Comparison of ENCODE assay signal across 14 cellular contexts in the genomic region with DNA sequence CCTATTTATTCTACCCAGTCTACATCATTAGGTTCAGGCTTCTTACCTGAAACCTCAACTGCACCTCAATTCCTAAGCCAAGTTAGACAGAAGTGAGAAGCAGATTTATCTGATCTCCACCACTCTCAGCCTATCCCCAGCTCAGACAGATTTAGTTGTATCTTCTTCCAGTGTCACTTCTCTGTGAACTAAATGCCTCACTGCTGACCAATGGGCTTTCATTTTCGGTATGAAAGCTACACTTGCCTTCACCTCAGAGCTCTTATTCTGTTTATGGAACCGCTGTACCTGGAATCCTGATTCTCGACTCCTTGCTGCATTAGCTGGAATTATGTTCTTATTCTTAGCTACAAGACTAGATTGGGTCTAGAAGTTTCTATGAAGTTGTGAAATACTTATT.
DNase-seq lines count a peak whose midpoint lies in the region; ATAC-seq and TF ChIP-seq lines count a peak whose summit lies in the region.
"Had no signal": no experiment of that assay in that cellular context is flagged by ENCODE, and none has a peak within 500 bp of the region (broad histone marks: within the 10 kb centered on the region; RNA-seq: fewer than 3 reads in every experiment).

No MANE protein-coding gene starts in this region.

- H3K9ac ChIP-seq in mesenchymal stem cell (ENCODE audit: low read length): no peak overlapping the region

- no peak overlapping the region for H3K4me3 Mint-ChIP-seq in activated naive CD4-positive, alpha-beta T cell treated with anti-CD3 and anti-CD28 coated beads, Interleukin-2, amount 10 ng/mL, durations not matched to agents 7 days and 5 days
- H3K4me3 Mint-ChIP-seq: CD14-positive monocyte had no signal

- no peak overlapping the region for H3K4ac ChIP-seq in mesenchymal stem cell (ENCODE audit: low read depth in 1 of 2, low read length in 2 of 2)

- no peak for TF ChIP-seq CTCF in Peyer's patch (IDR thresholded peaks at IDR 0.05)

- no peak overlapping the region for H4K91ac ChIP-seq in mesenchymal stem cell (ENCODE audit: low read length)

- no peaks in the 10 kb centered on the region for H3K79me1 ChIP-seq in mesenchymal stem cell (replicated peaks; ENCODE audit: low read length, poor library complexity, severe bottlenecking)

- H2BK5ac ChIP-seq in mesenchymal stem cell (ENCODE audit: low read depth, low read length, poor library complexity, severe bottlenecking): no peak overlapping the region

- no peak overlapping the region for H2BK120ac ChIP-seq in mesenchymal stem cell (ENCODE audit: low read depth, low read length)

- no peak for TF ChIP-seq POLR2A in Peyer's patch (IDR thresholded peaks at IDR 0.05)

- no peak overlapping the region for H2BK15ac ChIP-seq in mesenchymal stem cell (ENCODE audit: low read depth, poor library complexity, severe bottlenecking)

- H3K4me3 ChIP-seq in mesenchymal stem cell (ENCODE audit: insufficient read depth in 1 of 2, low read depth in 1 of 2, low read length in 2 of 2): no peak overlapping the region
- no peak overlapping the region for H3K4me3 ChIP-seq in Peyer's patch
- H3K4me3 ChIP-seq: SJCRH30 had no signal

- CTCF ChIA-PET in activated naive CD4-positive, alpha-beta T cell treated with anti-CD3 and anti-CD28 coated beads, Interleukin-2, amount 10 ng/mL, durations not matched to agents 7 days and 5 days (lab: Charles Lee): no interaction called here

- DNase-seq in mesenchymal stem cell (no peak), left lobe of liver (ENCODE audit: low spot score) (no peak), DMS 273 treated with DMSO at 0.1 percent for 48 hours (lab: John Stamatoyannopoulos, UW) (no peak), Peyer's patch (no peak)
- no peak for DNase-seq in activated naive CD4-positive, alpha-beta T cell treated with anti-CD3 and anti-CD28 coated beads, Interleukin-2, amount 10 ng/mL, durations not matched to agents 7 days and 5 days
- DNase-seq: COR-L47, HCEC 1CT, NCI-H524, SJCRH30 had no signal

- H3K4me1 ChIP-seq in mesenchymal stem cell (ENCODE audit: control insufficient read depth, insufficient read depth, low read depth, low read length) (peaks cover 2% of the 10 kb centered on the region), Peyer's patch (peaks cover 0 to 8% (median 0%) of the 10 kb centered on the region in 4 donors)

- no peaks in the 10 kb centered on the region for H3K4me1 Mint-ChIP-seq in activated naive CD4-positive, alpha-beta T cell treated with anti-CD3 and anti-CD28 coated beads, Interleukin-2, amount 10 ng/mL, durations not matched to agents 7 days and 5 days
- H3K4me1 Mint-ChIP-seq: CD14-positive monocyte had no signal

- 91% methylated on average over 3 of the region's 3 CpGs for WGBS in mesenchymal stem cell

- H3K36me3 ChIP-seq in mesenchymal stem cell (ENCODE audit: control insufficient read depth in 1 of 2, insufficient read depth in 2 of 2, low read depth in 1 of 2, low read length in 2 of 2) (no peaks in the 10 kb centered on the region), Peyer's patch (no peaks in the 10 kb centered on the region)
- H3K36me3 ChIP-seq: SJCRH30 had no signal

- H3K23ac ChIP-seq in mesenchymal stem cell (ENCODE audit: low read length in 2 of 2): no peak overlapping the region

- H3K27me3 Mint-ChIP-seq in activated naive CD4-positive, alpha-beta T cell treated with anti-CD3 and anti-CD28 coated beads, Interleukin-2, amount 10 ng/mL, durations not matched to agents 7 days and 5 days: no peaks in the 10 kb centered on the region

- no peak overlapping the region for H3K4me2 ChIP-seq in mesenchymal stem cell (ENCODE audit: low read length, poor library complexity, severe bottlenecking)

- no peaks in the 10 kb centered on the region for H3K36me3 Mint-ChIP-seq in activated naive CD4-positive, alpha-beta T cell treated with anti-CD3 and anti-CD28 coated beads, Interleukin-2, amount 10 ng/mL, durations not matched to agents 7 days and 5 days
- H3K36me3 Mint-ChIP-seq: CD14-positive monocyte had no signal

- peak; percentile 43 for ATAC-seq in GM18861 (IDR thresholded peaks at IDR 0.05; ENCODE audit: unreplicated experiment)
- ATAC-seq in GM19468 (IDR thresholded peaks at IDR 0.05; ENCODE audit: extremely low read depth, unreplicated experiment): peak; percentile 79
- peak; percentile 51 for ATAC-seq in HG03342 (IDR thresholded peaks at IDR 0.05; ENCODE audit: unreplicated experiment)
- ATAC-seq in left lobe of liver: no peak

- no peak overlapping the region for H3K27ac ChIP-seq in mesenchymal stem cell (ENCODE audit: low read length, poor library complexity, severe bottlenecking)
- H3K27ac ChIP-seq in Peyer's patch: no peak overlapping the region
- H3K27ac ChIP-seq: RWPE1, SJCRH30 had no signal

- no peak overlapping the region for H3K14ac ChIP-seq in mesenchymal stem cell (ENCODE audit: low read length in 2 of 2)

- H3K27me3 ChIP-seq in mesenchymal stem cell (ENCODE audit: control insufficient read depth in 1 of 2, insufficient read depth in 1 of 2, low read length in 2 of 2) (no peaks in the 10 kb centered on the region), Peyer's patch (no peaks in the 10 kb centered on the region)
- H3K27me3 ChIP-seq: SJCRH30 had no signal

- H3K18ac ChIP-seq in mesenchymal stem cell (ENCODE audit: low read depth in 1 of 2, low read length in 2 of 2): no peak overlapping the region

- H2BK12ac ChIP-seq in mesenchymal stem cell (ENCODE audit: low read length in 2 of 2): no peak overlapping the region

- H2AFZ ChIP-seq in mesenchymal stem cell (ENCODE audit: low read depth, low read length): no peak overlapping the region

- no peak overlapping the region for H4K8ac ChIP-seq in mesenchymal stem cell (ENCODE audit: low read length)

- no peak overlapping the region for H3K27ac Mint-ChIP-seq in activated naive CD4-positive, alpha-beta T cell treated with anti-CD3 and anti-CD28 coated beads, Interleukin-2, amount 10 ng/mL, durations not matched to agents 7 days and 5 days
- H3K27ac Mint-ChIP-seq: CD14-positive monocyte had no signal

- H3K9me3 Mint-ChIP-seq in activated naive CD4-positive, alpha-beta T cell treated with anti-CD3 and anti-CD28 coated beads, Interleukin-2, amount 10 ng/mL, durations not matched to agents 7 days and 5 days: peaks cover 2% of the 10 kb centered on the region

- H3K9me3 ChIP-seq in mesenchymal stem cell (ENCODE audit: control insufficient read depth, low read length): no peaks in the 10 kb centered on the region
- no peaks in the 10 kb centered on the region for H3K9me3 ChIP-seq in Peyer's patch
- H3K9me3 ChIP-seq: SJCRH30 had no signal

- H2AK5ac ChIP-seq in mesenchymal stem cell (ENCODE audit: low read length, severe bottlenecking): peak overlapping the region; percentile 92
